In genomic region chr6:113633638-113634037, GRCh38 we compare ENCODE assay signal across 29 cellular contexts.
DNase-seq lines count a peak whose midpoint lies in the region; ATAC-seq, FAIRE-seq and TF ChIP-seq lines count a peak whose summit lies in the region.
"Had no signal": no experiment of that assay in that cellular context is flagged by ENCODE, and none has a peak within 500 bp of the region (broad histone marks: within the 10 kb centered on the region; RNA-seq: fewer than 3 reads in every experiment).

No MANE protein-coding gene starts in this region.

- no peaks in the 10 kb centered on the region for H4K20me1 ChIP-seq in hepatocyte (ENCODE audit: insufficient read depth, poor library complexity, severe bottlenecking)

- H3K4me3 Mint-ChIP-seq in stimulated activated memory B cell treated with anti-CD40 and anti-IgM and Interleukin-4, amounts not matched to agents 10 μg/mL and 1 μg/mL and 100 μg/mL, for 72 hours, result peak overlapping the region; percentile 25
- H3K4me3 Mint-ChIP-seq: activated CD8-positive, alpha-beta T cell treated with anti-CD3 and anti-CD28 coated beads for 36 hours; activated naive CD4-positive, alpha-beta T cell treated with anti-CD3 and anti-CD28 coated beads, Interleukin-2, amount 50 U/mL, for 24 hours; CD8-positive, alpha-beta T cell; effector memory CD8-positive, alpha-beta T cell; H9; stimulated activated naive CD8-positive, alpha-beta T cell treated with anti-CD3 and anti-CD28 coated beads, Interleukin-15, Interleukin-2, amounts not matched to agents 100 ng/mL and 50 ng/mL, for 24 hours had no signal

- H3K4me2 ChIP-seq in hepatocyte, result no peak overlapping the region

- no peak overlapping the region for H2AFZ ChIP-seq in hepatocyte

- TF ChIP-seq CTCF in hepatocyte (IDR thresholded peaks at IDR 0.05; ENCODE audit: poor library complexity), result no peak

- H3K4me1 ChIP-seq in hepatocyte (ENCODE audit: insufficient read depth), result peaks cover 34% of the 10 kb centered on the region
- H3K4me1 ChIP-seq: uterus had no signal

- FAIRE-seq in GM19239 (lab: Jason Lieb, UNC), result peak; percentile 26
- peak; percentile 20 for FAIRE-seq in RCC 7860 (lab: Jason Lieb, UNC)
- FAIRE-seq: TTC549 had no signal

- peak overlapping the region; percentile 88 for H3K27ac Mint-ChIP-seq in stimulated activated memory B cell treated with anti-CD40 and anti-IgM and Interleukin-4, amounts not matched to agents 10 μg/mL and 1 μg/mL and 100 μg/mL, for 72 hours
- H3K27ac Mint-ChIP-seq: activated CD8-positive, alpha-beta T cell treated with anti-CD3 and anti-CD28 coated beads for 36 hours; activated naive CD4-positive, alpha-beta T cell treated with anti-CD3 and anti-CD28 coated beads, Interleukin-2, amount 50 U/mL, for 24 hours; activated T-helper 2 cell treated with anti-CD3 and anti-CD28 coated beads, Interferon-gamma antibody, Interleukin-2, Interleukin-4, amounts not matched to agents 10 μg/mL and 5 μg/mL and 100 μg/mL, durations not matched to agents 14 hours and 24 hours and 36 hours; CD8-positive, alpha-beta T cell; effector memory CD8-positive, alpha-beta T cell; H9 had no signal

- no peaks in the 10 kb centered on the region for H3K79me2 ChIP-seq in hepatocyte

- peaks cover 77% of the 10 kb centered on the region for H3K4me1 Mint-ChIP-seq in stimulated activated memory B cell treated with anti-CD40 and anti-IgM and Interleukin-4, amounts not matched to agents 10 μg/mL and 1 μg/mL and 100 μg/mL, for 72 hours

- no peak overlapping the region for H3K4me3 ChIP-seq in hepatocyte
- H3K4me3 ChIP-seq: colonic mucosa, heart right ventricle, lung, mucosa of descending colon, right lobe of liver, uterus had no signal

- no peaks in the 10 kb centered on the region for H3K9me2 ChIP-seq in hepatocyte (replicated peaks; ENCODE audit: insufficient read depth)

- no peaks in the 10 kb centered on the region for H3K36me3 ChIP-seq in hepatocyte (replicated peaks; ENCODE audit: insufficient read depth, low read depth)
- H3K36me3 ChIP-seq: colonic mucosa, heart right ventricle, right lobe of liver, uterus had no signal

- no peaks in the 10 kb centered on the region for H3K27me3 Mint-ChIP-seq in stimulated activated memory B cell treated with anti-CD40 and anti-IgM and Interleukin-4, amounts not matched to agents 10 μg/mL and 1 μg/mL and 100 μg/mL, for 72 hours
- H3K27me3 Mint-ChIP-seq: effector memory CD8-positive, alpha-beta T cell had no signal

- H3K9me3 Mint-ChIP-seq in stimulated activated memory B cell treated with anti-CD40 and anti-IgM and Interleukin-4, amounts not matched to agents 10 μg/mL and 1 μg/mL and 100 μg/mL, for 72 hours, result no peaks in the 10 kb centered on the region
- H3K9me3 Mint-ChIP-seq: activated T-helper 2 cell treated with anti-CD3 and anti-CD28 coated beads, Interferon-gamma antibody, Interleukin-2, Interleukin-4, amounts not matched to agents 10 μg/mL and 5 μg/mL and 100 μg/mL, durations not matched to agents 14 hours and 24 hours and 36 hours; CD8-positive, alpha-beta T cell; H9; stimulated activated naive CD8-positive, alpha-beta T cell treated with anti-CD3 and anti-CD28 coated beads, Interleukin-15, Interleukin-2, amounts not matched to agents 100 ng/mL and 50 ng/mL, for 24 hours had no signal

- no peak for DNase-seq in GM19239 (ENCODE audit: insufficient read length, low spot score)
- DNase-seq in RCC 7860 (ENCODE audit: low spot score), result no peak
- DNase-seq in hepatocyte (ENCODE audit: low spot score), result no peak
- DNase-seq in NCI-H2171 (lab: John Stamatoyannopoulos, UW), result no peak
- DNase-seq in stimulated activated CD4-positive, alpha-beta T cell treated with anti-CD3 and anti-CD28 coated beads, Interleukin-2, amount 100 ng/mL, for 24 hours, result no peak
- no peak for DNase-seq in occipital lobe (lab: John Stamatoyannopoulos, UW)
- DNase-seq: activated CD4-positive, alpha-beta T cell treated with anti-CD3 and anti-CD28 coated beads for 1 hour; activated CD8-positive, alpha-beta T cell treated with anti-CD3 and anti-CD28 coated beads for 36 hours; CD8-positive, alpha-beta T cell; colonic mucosa; DMS 273 treated with DMSO at 0.1 percent for 48 hours; effector memory CD8-positive, alpha-beta T cell; H9; heart right ventricle; mucosa of descending colon; NCI-H1694 treated with DMSO at 0.1 percent for 48 hours; NCI-H524 treated with DMSO at 0.1 percent for 48 hours; posterior cingulate gyrus; right lobe of liver; RPMI8226; T-helper 1 cell; uterus had no signal

- peak overlapping the region; percentile 88 for H3K27ac ChIP-seq in hepatocyte
- H3K27ac ChIP-seq: uterus had no signal

- H3K36me3 Mint-ChIP-seq in stimulated activated memory B cell treated with anti-CD40 and anti-IgM and Interleukin-4, amounts not matched to agents 10 μg/mL and 1 μg/mL and 100 μg/mL, for 72 hours, result no peaks in the 10 kb centered on the region
- H3K36me3 Mint-ChIP-seq: activated naive CD4-positive, alpha-beta T cell treated with anti-CD3 and anti-CD28 coated beads, Interleukin-2, amount 50 U/mL, for 24 hours; CD8-positive, alpha-beta T cell had no signal

- no peaks in the 10 kb centered on the region for H3K27me3 ChIP-seq in hepatocyte
- H3K27me3 ChIP-seq: colonic mucosa, heart right ventricle, right lobe of liver, uterus had no signal

- H3K9me3 ChIP-seq in hepatocyte (ENCODE audit: low read depth), result no peaks in the 10 kb centered on the region
- H3K9me3 ChIP-seq: colonic mucosa, heart right ventricle, mucosa of descending colon, right lobe of liver, uterus had no signal

- no peak for ATAC-seq in stimulated activated memory B cell treated with anti-CD40 and anti-IgM and Interleukin-4, amounts not matched to agents 10 μg/mL and 1 μg/mL and 100 μg/mL, for 72 hours
- no peak for ATAC-seq in HG02588 (IDR thresholded peaks at IDR 0.05; ENCODE audit: unreplicated experiment)
- ATAC-seq: activated CD8-positive, alpha-beta T cell treated with anti-CD3 and anti-CD28 coated beads for 36 hours; CD8-positive, alpha-beta T cell; effector memory CD8-positive, alpha-beta T cell; heart right ventricle; mucosa of descending colon; right lobe of liver had no signal
